9 cellular contexts compared by ENCODE assay signal in genomic region chr15:76060098-76060989, GRCh38. TPM values are rescaled to one million over a fixed set of nuclear protein-coding genes. Genes with fewer than 3 reads are reported as not detected.
DNase-seq lines count a peak whose midpoint lies in the region; ATAC-seq, FAIRE-seq and TF ChIP-seq lines count a peak whose summit lies in the region.
"Had no signal": no experiment of that assay in that cellular context is flagged by ENCODE, and none has a peak within 500 bp of the region (broad histone marks: within the 10 kb centered on the region; RNA-seq: fewer than 3 reads in every experiment).

No MANE protein-coding gene starts in this region.

- H3K27me3 Mint-ChIP-seq in nephron (ENCODE audit: low read depth) = peaks cover 65% of the 10 kb centered on the region

- peak overlapping the region; percentile 41 for H3K4me2 ChIP-seq in SU-DHL-6 (ENCODE audit: low read depth, low read length, poor library complexity, severe bottlenecking)

- peak overlapping the region; percentile 67 to 86 (median 81) for H3K4me3 Mint-ChIP-seq in nephron

- H3K9me3 Mint-ChIP-seq in nephron = no peaks in the 10 kb centered on the region

- H3K36me3 ChIP-seq in SU-DHL-6 (ENCODE audit: low read length) = no peaks in the 10 kb centered on the region

- DNase-seq in GM18507 (ENCODE audit: extremely low spot score, insufficient read length, low read depth) (no peak), dorsolateral prefrontal cortex (peak in 2 of 10 donors; percentile 9 to 45), T1000 (lab: John Stamatoyannopoulos, UW) (no peak), HCEC 1CT (no peak)
- no peak for DNase-seq in NK-92 treated with Interleukin-12 subunit alpha and Interleukin-12 subunit beta, amount 100 ng/mL, for 24 hours (lab: John Stamatoyannopoulos, UW)

- no peaks in the 10 kb centered on the region for H3K9me3 ChIP-seq in SU-DHL-6 (ENCODE audit: insufficient read depth, low read length)

- no peak for ATAC-seq in GM19452 (IDR thresholded peaks at IDR 0.05; ENCODE audit: unreplicated experiment)

- H3K4me1 Mint-ChIP-seq in nephron = peaks cover 14% of the 10 kb centered on the region

- intact Hi-C loops in dorsolateral prefrontal cortex (cut with DNase I) = no loop called here

- no peak overlapping the region for H3K27ac ChIP-seq in SU-DHL-6 (ENCODE audit: low read depth, low read length)
- peak overlapping the region in 7 of 59 donors; percentile 18 to 89 (median 55) for H3K27ac ChIP-seq in dorsolateral prefrontal cortex

- H3K36me3 Mint-ChIP-seq in nephron (ENCODE audit: low read depth) = no peaks in the 10 kb centered on the region

- no peaks in the 10 kb centered on the region for H4K20me1 ChIP-seq in SU-DHL-6 (ENCODE audit: low read depth, low read length)

- no peaks in the 10 kb centered on the region for H3K27me3 ChIP-seq in SU-DHL-6 (ENCODE audit: low read length)
- H3K27me3 ChIP-seq in dorsolateral prefrontal cortex = no peaks in the 10 kb centered on the region

- TF ChIP-seq CTCF in SU-DHL-6 (IDR thresholded peaks at IDR 0.05; ENCODE audit: insufficient read depth, low read length, poor library complexity, severe bottlenecking) (no peak), dorsolateral prefrontal cortex (IDR thresholded peaks at IDR 0.05 in 54 of 56, conservative IDR thresholded peaks at IDR 0.05 in 2 of 56; ENCODE audit: low read depth in 1 of 56, partially characterized antibody in 56 of 56) (no peak), nephron (IDR thresholded peaks at IDR 0.05; ENCODE audit: unreplicated experiment in 3 of 3) (no peak)

- no peak overlapping the region for H3K4me3 ChIP-seq in SU-DHL-6 (ENCODE audit: insufficient read depth, low read length, poor library complexity, severe bottlenecking)
- peak overlapping the region; percentile 36 to 82 (median 69) for H3K4me3 ChIP-seq in dorsolateral prefrontal cortex

- no peaks in the 10 kb centered on the region for H3K9me2 ChIP-seq in SU-DHL-6 (replicated peaks; ENCODE audit: insufficient read depth, low read length)

- no peaks in the 10 kb centered on the region for H3F3A ChIP-seq in SU-DHL-6 (ENCODE audit: insufficient read depth)

- no peak overlapping the region for H2AFZ ChIP-seq in SU-DHL-6 (ENCODE audit: low read depth, low read length, severe bottlenecking)

- peak; percentile 66 for FAIRE-seq in GM18507 (lab: Jason Lieb, UNC)

- no peaks in the 10 kb centered on the region for H3K79me2 ChIP-seq in SU-DHL-6 (ENCODE audit: insufficient read depth, low read length)

- no peak overlapping the region for H3K9ac ChIP-seq in SU-DHL-6 (ENCODE audit: low read length)

- peak overlapping the region in 2 of 3 experiments; percentile 18 to 68 for H3K27ac Mint-ChIP-seq in nephron

RNA-seq across cellular contexts. Expression of gene TMEM266, which starts 0.6 kb away (rescaled TPM):
- total RNA-seq in dorsolateral prefrontal cortex = 10 to 100 TPM in 34 of 120 experiments, 1 to 10 TPM in 86; 3.7 to 13.5 (median 8.6) TPM
- total RNA-seq: NCI-H460 had no signal

RNA-seq across cellular contexts. Expression of gene NRG4, which starts 48.1 kb away (rescaled TPM):
- 10 to 100 TPM in 80 of 120 experiments, 1 to 10 TPM in 40; 3.3 to 29.4 (median 12.2) TPM for total RNA-seq in dorsolateral prefrontal cortex
